13 cellular contexts compared by ENCODE assay signal in the genomic region with DNA sequence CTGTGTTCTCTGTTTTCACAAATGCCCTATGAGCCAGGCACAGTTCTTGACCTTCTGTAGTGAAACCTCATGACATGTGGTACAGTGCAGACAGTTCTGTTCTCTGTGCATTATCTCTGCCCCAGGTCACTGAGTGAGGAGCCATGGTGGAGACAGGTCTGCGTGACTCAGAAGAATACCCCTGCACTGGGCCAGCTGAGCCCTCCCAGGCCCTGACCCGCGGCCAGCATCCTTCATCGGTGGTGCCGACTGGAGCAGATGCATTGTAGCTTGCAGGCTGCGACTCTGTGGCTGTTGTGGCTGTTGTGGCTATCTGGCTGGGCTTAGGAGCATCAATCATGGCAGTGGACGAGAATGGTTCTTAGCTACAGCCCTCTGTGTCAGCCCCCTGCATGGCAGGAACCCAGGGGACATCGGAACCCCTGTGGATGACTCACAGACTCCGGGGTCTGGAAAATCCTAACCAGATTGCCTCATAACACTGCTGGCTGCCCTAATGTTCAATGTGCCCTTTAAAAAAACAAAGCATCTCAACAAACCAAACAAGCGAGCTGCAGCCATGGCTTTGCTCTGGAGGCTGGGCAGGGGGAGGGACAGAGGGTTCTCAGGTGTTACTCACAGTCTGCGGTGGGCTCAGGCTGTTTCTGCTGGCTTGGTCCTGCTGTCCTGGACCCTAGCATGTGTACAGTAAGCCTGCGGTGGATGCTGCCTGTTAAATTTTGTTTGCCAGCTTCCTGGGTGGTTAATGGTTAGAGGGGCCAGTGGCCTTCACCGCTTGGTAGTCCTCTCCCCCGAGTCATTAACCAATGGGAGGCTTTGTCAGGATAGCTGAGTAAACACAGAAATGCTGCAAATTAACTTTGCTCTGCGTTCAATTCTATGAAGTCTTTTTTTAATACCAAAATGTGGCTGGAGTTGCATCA. TPM values are rescaled to one million over a fixed set of nuclear protein-coding genes. Genes with fewer than 3 reads are reported as not detected.
DNase-seq lines count a peak whose midpoint lies in the region; ATAC-seq and TF ChIP-seq lines count a peak whose summit lies in the region.
"Had no signal": no experiment of that assay in that cellular context is flagged by ENCODE, and none has a peak within 500 bp of the region (broad histone marks: within the 10 kb centered on the region; RNA-seq: fewer than 3 reads in every experiment).

A gene with protein sequence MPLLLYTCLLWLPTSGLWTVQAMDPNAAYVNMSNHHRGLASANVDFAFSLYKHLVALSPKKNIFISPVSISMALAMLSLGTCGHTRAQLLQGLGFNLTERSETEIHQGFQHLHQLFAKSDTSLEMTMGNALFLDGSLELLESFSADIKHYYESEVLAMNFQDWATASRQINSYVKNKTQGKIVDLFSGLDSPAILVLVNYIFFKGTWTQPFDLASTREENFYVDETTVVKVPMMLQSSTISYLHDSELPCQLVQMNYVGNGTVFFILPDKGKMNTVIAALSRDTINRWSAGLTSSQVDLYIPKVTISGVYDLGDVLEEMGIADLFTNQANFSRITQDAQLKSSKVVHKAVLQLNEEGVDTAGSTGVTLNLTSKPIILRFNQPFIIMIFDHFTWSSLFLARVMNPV (minus strand): TSS at position 689 of the 923 bp plus-strand sequence. CDS start 8,688 bp downstream, outside the sequence.

- intact Hi-C loops in CD14-positive monocyte (cut with micrococcal nuclease), result no loop called here

- H3K9me3 Mint-ChIP-seq in progenitor cell of endocrine pancreas (ENCODE audit: low read depth) (peaks cover 3% of the 10 kb centered on the region), CD14-positive monocyte (peaks cover 0 to 5% (median under 1%) of the 10 kb centered on the region in 7 donors)

- DNase-seq in ELR (ENCODE audit: low read depth) (peak; percentile 28), RWPE1 (ENCODE audit: low spot score) (no peak), foreskin fibroblast (peak; percentile 59 to 77), progenitor cell of endocrine pancreas (ENCODE audit: low spot score, unreplicated experiment) (no peak), ecto neural progenitor cell (ENCODE audit: low spot score) (no peak), CD14-positive monocyte (ENCODE audit: low spot score) (no peak), substantia nigra (lab: John Stamatoyannopoulos, UW) (no peak)
- DNase-seq: activated T-cell treated with anti-CD3 and anti-CD28 coated beads, Interleukin-2, amount 50 U/mL, for 48 hours; naive B cell; NCI-H1694 treated with DMSO at 0.1 percent for 48 hours; Peyer's patch had no signal

- H3K27ac ChIP-seq in RWPE1, result peak within 1 kb of the TSS; percentile 7; the same call in 1 of the 2 replicates
- no peak within 1 kb of the TSS for H3K27ac ChIP-seq in substantia nigra (ENCODE audit: low read depth, low read length, poor library complexity, severe bottlenecking)
- H3K27ac ChIP-seq: Peyer's patch, thoracic aorta had no signal

- H3K4me1 Mint-ChIP-seq in progenitor cell of endocrine pancreas (ENCODE audit: low read depth) (peaks cover 18% of the 10 kb centered on the region), CD14-positive monocyte (no peaks in the 10 kb centered on the region)
- H3K4me1 Mint-ChIP-seq: naive B cell had no signal

- H3K36me3 Mint-ChIP-seq in progenitor cell of endocrine pancreas (ENCODE audit: insufficient read depth) (no peaks in the 10 kb centered on the region), CD14-positive monocyte (no peaks in the 10 kb centered on the region)
- H3K36me3 Mint-ChIP-seq: naive B cell had no signal

- no peaks in the 10 kb centered on the region for H3K27me3 Mint-ChIP-seq in progenitor cell of endocrine pancreas
- H3K27me3 Mint-ChIP-seq in CD14-positive monocyte (ENCODE audit: low read depth in 3 of 3), result peaks cover 10 to 19% (median 11%) of the 10 kb centered on the region in 3 donors

- POLR2A ChIA-PET in RWPE1 (lab: Yijun Ruan, JAX; ENCODE audit: low non-redundant PET), result no interaction called here

- H3K4me3 Mint-ChIP-seq in progenitor cell of endocrine pancreas (ENCODE audit: low read depth) (peak within 1 kb of the TSS; percentile 5), CD14-positive monocyte (no peak within 1 kb of the TSS)
- H3K4me3 Mint-ChIP-seq: naive B cell had no signal

- CTCF ChIA-PET in RWPE1 (lab: Yijun Ruan, JAX), result no interaction called here

- no peak for ATAC-seq in GM19328 (IDR thresholded peaks at IDR 0.05; ENCODE audit: unreplicated experiment)

- TF ChIP-seq CTCF in RWPE1 (conservative IDR thresholded peaks at IDR 0.05; ENCODE audit: low read depth) (no peak), foreskin fibroblast (IDR thresholded peaks at IDR 0.05; ENCODE audit: low read depth, low read length) (no peak), progenitor cell of endocrine pancreas (IDR thresholded peaks at IDR 0.05; ENCODE audit: unreplicated experiment) (no peak), CD14-positive monocyte (IDR thresholded peaks at IDR 0.05) (no peak)

- no peak within 1 kb of the TSS for H3K27ac Mint-ChIP-seq in progenitor cell of endocrine pancreas
- H3K27ac Mint-ChIP-seq in CD14-positive monocyte, result no peak within 1 kb of the TSS
- H3K27ac Mint-ChIP-seq: naive B cell had no signal

- no peak within 1 kb of the TSS for H3K4me3 ChIP-seq in foreskin fibroblast (ENCODE audit: low read depth in 1 of 2, low read length in 2 of 2)
- H3K4me3 ChIP-seq: thoracic aorta had no signal

RNA-seq across cellular contexts. Expression of the gene that starts here (rescaled TPM):
- total RNA-seq in progenitor cell of endocrine pancreas, result 1.6 and 2.0 TPM in 2 replicates
- polyA plus RNA-seq in CD14-positive monocyte, result not detected
- total RNA-seq: Peyer's patch, thoracic aorta had no signal

Comparison
In these comparisons a context has a peak if more than half of its experiments do, and no peak if none do; other contexts are left out.
1. DNase-seq: peak in ELR (single experiment) and foreskin fibroblast (2 of 2); none in RWPE1 (single experiment), progenitor cell of endocrine pancreas (single experiment), ecto neural progenitor cell (single experiment), CD14-positive monocyte (single experiment) and substantia nigra (0 of 49).